8 cellular contexts compared by ENCODE assay signal in genomic region chrX:155216179-155216939, GRCh38. TPM values are rescaled to one million over a fixed set of nuclear protein-coding genes. Genes with fewer than 3 reads are reported as not detected.
DNase-seq lines count a peak whose midpoint lies in the region; ATAC-seq and TF ChIP-seq lines count a peak whose summit lies in the region.

Gene VBP1, plus strand, starts transcription at chrX:155216460. Its CDS starts 23 bp downstream, at chrX:155216483.

- peak within 1 kb of the TSS; percentile 95 for H2AFZ ChIP-seq in mammary epithelial cell (ENCODE audit: low read depth, low read length)

- dilution Hi-C loops in mammary epithelial cell (cut with HindIII; ENCODE audit: low sequenced_read_pairs): no loop called here

- H3K27me3 ChIP-seq in AG04450 (ENCODE audit: control insufficient read depth, insufficient read depth, low read length): no peaks in the 10 kb centered on the region
- H3K27me3 ChIP-seq in WERI-Rb-1 (ENCODE audit: insufficient read depth, low read depth, severe bottlenecking): no peaks in the 10 kb centered on the region
- H3K27me3 ChIP-seq in mammary epithelial cell (ENCODE audit: insufficient read depth, low read length): no peaks in the 10 kb centered on the region
- H3K27me3 ChIP-seq in iPS-20b (ENCODE audit: insufficient read depth, low read length): no peaks in the 10 kb centered on the region

- no peaks in the 10 kb centered on the region for H4K20me1 ChIP-seq in mammary epithelial cell (ENCODE audit: insufficient read depth, low read length)

- POLR2A ChIA-PET in AG04450 (lab: Yijun Ruan, JAX): interaction anchor here (0.6 kb wide), 1 partner anchor 130 kb away, joined by 4 read pairs; no protein-coding TSS in a partner anchor

- peak within 1 kb of the TSS; percentile 82 for H3K9ac ChIP-seq in mammary epithelial cell (ENCODE audit: insufficient read depth, low read length)
- H3K9ac ChIP-seq in iPS-20b (ENCODE audit: low read depth, low read length): peak within 1 kb of the TSS; percentile 94

- in situ Hi-C loops in mammary epithelial cell (cut with MboI; ENCODE audit: low sequenced_read_pairs in 2 of 2): no loop called here

- H3K27ac ChIP-seq in AG04450 (ENCODE audit: low read depth, low read length) (peak within 1 kb of the TSS; percentile 75), WERI-Rb-1 (peak within 1 kb of the TSS; percentile 98), mammary epithelial cell (ENCODE audit: insufficient read depth, low read depth, low read length) (peak within 1 kb of the TSS; percentile 67), iPS-20b (ENCODE audit: low read length) (peak within 1 kb of the TSS; percentile 71), skin epidermis (peak within 1 kb of the TSS; percentile 72 to 94 (median 89))

- intact Hi-C loops in mammary epithelial cell (cut with micrococcal nuclease): loop anchor here (1.0 to 5.0 kb wide), 3 partner anchors 48 to 604 kb away; partner anchors contain the start of gene RAB39B

- H3K9me3 ChIP-seq in AG04450 (ENCODE audit: control insufficient read depth, insufficient read depth, low read length) (no peaks in the 10 kb centered on the region), WERI-Rb-1 (ENCODE audit: severe bottlenecking) (no peaks in the 10 kb centered on the region), mammary epithelial cell (replicated peaks; ENCODE audit: insufficient read depth, low read length) (no peaks in the 10 kb centered on the region), iPS-20b (ENCODE audit: insufficient read depth, low read depth, low read length) (no peaks in the 10 kb centered on the region)

- H3K4me3 ChIP-seq in AG04450 (ENCODE audit: low read depth, low read length) (peak within 1 kb of the TSS; percentile 87), WERI-Rb-1 (ENCODE audit: low read depth, low read length) (peak within 1 kb of the TSS; percentile 92), mammary epithelial cell (replicated peaks in 1 of 3; ENCODE audit: insufficient read depth in 1 of 3, low read depth in 2 of 3, low read length in 3 of 3) (peak within 1 kb of the TSS; percentile 72 to 89 (median 84)), iPS-20b (ENCODE audit: low read length) (peak within 1 kb of the TSS; percentile 98), skin epidermis (peak within 1 kb of the TSS; percentile 60 to 83 (median 69))

- DNase-seq in AG04450 (ENCODE audit: low read depth, low spot score): peak; percentile 88
- DNase-seq in NCI-H2196 treated with DMSO at 0.1 percent for 48 hours (lab: John Stamatoyannopoulos, UW; ENCODE audit: unreplicated experiment): peak; percentile 81
- DNase-seq in WERI-Rb-1: peak; percentile 98
- peak; percentile 90 for DNase-seq in mammary epithelial cell

- peaks cover 19% of the 10 kb centered on the region for H3K36me3 ChIP-seq in WERI-Rb-1
- H3K36me3 ChIP-seq in mammary epithelial cell (ENCODE audit: insufficient read depth, low read length): peaks cover 5% of the 10 kb centered on the region
- H3K36me3 ChIP-seq in iPS-20b (ENCODE audit: insufficient read depth, low read depth, low read length): peaks cover 11% of the 10 kb centered on the region

- ATAC-seq in GM18873 (IDR thresholded peaks at IDR 0.05; ENCODE audit: low FRiP score, unreplicated experiment) (peak; percentile 99), HG03139 (IDR thresholded peaks at IDR 0.05; ENCODE audit: unreplicated experiment) (peak; percentile 98)

- peak; percentile 52 for TF ChIP-seq CTCF in AG04450 (IDR thresholded peaks at IDR 0.05; ENCODE audit: low read depth, low read length)
- TF ChIP-seq CTCF in WERI-Rb-1 (IDR thresholded peaks at IDR 0.05; ENCODE audit: low read depth, low read length): peak; percentile 64
- TF ChIP-seq CTCF in mammary epithelial cell (conservative IDR thresholded peaks at IDR 0.05 in 1 of 2, IDR thresholded peaks at IDR 0.05 in 1 of 2; ENCODE audit: extremely low read depth in 1 of 2, insufficient read depth in 1 of 2, low read depth in 1 of 2, low read length in 2 of 2): peak; percentile 14 to 42

- H3K4me1 ChIP-seq in mammary epithelial cell (ENCODE audit: insufficient read depth, low read length) (peaks cover 3% of the 10 kb centered on the region), iPS-20b (ENCODE audit: insufficient read depth, low read length) (no peaks in the 10 kb centered on the region)

- no TSS peak for BruUV-seq in mammary epithelial cell (replicated peaks; lab: Mats Ljungman, UMichigan)

- CTCF ChIA-PET in AG04450 (lab: Charles Lee) (interaction anchor here (0.6 to 2.7 kb wide), 16 partner anchors 8 to 396 kb away, joined by 3 to 35 read pairs (median 4); partner anchors contain the start of genes SPRY3 and TMLHE), mammary epithelial cell (lab: Charles Lee; ENCODE audit: low non-redundant PET) (interaction anchor here (0.6 kb wide), 2 partner anchors 151 to 620 kb away, joined by 3 to 4 read pairs; no protein-coding TSS in a partner anchor)

- WGBS in mammary epithelial cell (ENCODE audit: low coverage, missing lambda C conversion rate): 35% methylated on average over 27 of the region's 53 CpGs

- H3K4me2 ChIP-seq in mammary epithelial cell (ENCODE audit: insufficient read depth, low read depth, low read length): peak within 1 kb of the TSS; percentile 77

- H3K79me2 ChIP-seq in mammary epithelial cell (ENCODE audit: insufficient read depth, low read length): peaks cover 33% of the 10 kb centered on the region

RNA-seq across cellular contexts. Expression of gene VBP1, which starts in this region (rescaled TPM):
- polyA plus RNA-seq in AG04450 (2011; rRNA removed): 46.7 and 61.4 TPM in 2 replicates
- 7.9 and 12.6 TPM in 2 replicates for polyA minus RNA-seq in AG04450 (2011; rRNA and poly(A)+ RNA removed)
- total RNA-seq in mammary epithelial cell: 10 to 100 TPM; 42.2 to 51.3 TPM
- 28.1 TPM for polyA plus RNA-seq in mammary epithelial cell
- polyA minus RNA-seq in mammary epithelial cell: 1.6 TPM

Comparison
In these comparisons a context has a peak if more than half of its experiments do, and no peak if none do; other contexts are left out.
1. Peak in every context shown above with its lines: DNase-seq, ATAC-seq, H3K4me3 ChIP-seq and H3K27ac ChIP-seq.